In the genomic region with DNA sequence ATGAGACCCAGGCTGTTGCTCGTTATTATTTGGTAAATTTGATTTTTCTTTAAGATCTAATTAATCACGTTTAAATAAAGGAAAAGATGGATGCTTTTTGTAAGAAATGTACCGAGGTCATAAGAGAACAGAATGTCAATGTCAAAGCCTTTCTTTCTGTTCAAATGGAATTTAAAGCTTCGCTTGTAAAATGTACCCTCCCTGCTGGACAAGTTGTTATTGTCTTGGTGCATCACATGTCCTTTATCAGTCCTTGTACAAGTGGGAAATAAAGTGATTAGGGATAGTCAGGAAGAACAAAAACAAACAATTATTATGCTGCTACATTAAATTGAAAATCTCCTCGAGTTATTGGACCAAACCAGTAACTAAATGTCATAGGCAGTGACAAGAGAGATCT, we compare ENCODE assay signal across 15 cellular contexts.
DNase-seq lines count a peak whose midpoint lies in the region; TF ChIP-seq lines count a peak whose summit lies in the region.
"Had no signal": no experiment of that assay in that cellular context is flagged by ENCODE, and none has a peak within 500 bp of the region (broad histone marks: within the 10 kb centered on the region; RNA-seq: fewer than 3 reads in every experiment).

No MANE protein-coding gene starts in this region.

- H3K27ac ChIP-seq in cingulate gyrus (ENCODE audit: low read depth, low read length) (peak overlapping the region; percentile 11), coronary artery (no peak overlapping the region)
- H3K27ac ChIP-seq: BLaER1 treated with 17β-estradiol and CSF1 and Interleukin-3, amounts not matched to agents 10 nM and 100 nM had no signal

- TF ChIP-seq CTCF in coronary artery (IDR thresholded peaks at IDR 0.05), result no peak

- peak; percentile 45 for DNase-seq in SK-MEL-5 (ENCODE audit: low read depth, low spot score)
- DNase-seq in midbrain (lab: John Stamatoyannopoulos, UW), result peak; percentile 23
- no peak for DNase-seq in HEK293T (ENCODE audit: extremely low spot score)
- no peak for DNase-seq in NCI-H2081 treated with DMSO at 0.1 percent for 48 hours (lab: John Stamatoyannopoulos, UW)
- no peak for DNase-seq in coronary artery (ENCODE audit: low spot score)
- DNase-seq in NCI-H146 treated with DMSO at 0.1 percent for 48 hours (lab: John Stamatoyannopoulos, UW; ENCODE audit: unreplicated experiment), result no peak
- DNase-seq: 8988T; Calu3; CD8-positive, alpha-beta T cell; DMS79 treated with DMSO at 0.1 percent for 48 hours; GF-D8; GOT3; H7 had no signal

- POLR2A ChIA-PET in HEK293T (lab: Yijun Ruan, JAX), result no interaction called here

- CTCF ChIA-PET in HEK293T (lab: Yijun Ruan, JAX), result no interaction called here

- no peak overlapping the region for H3K4me3 ChIP-seq in coronary artery
- H3K4me3 ChIP-seq: BLaER1 treated with 17β-estradiol and CSF1 and Interleukin-3, amounts not matched to agents 10 nM and 100 nM had no signal

- in situ Hi-C loops in SK-MEL-5 (cut with HindIII; ENCODE audit: low pct_unique_long_range_greater_than_20kb, low sequenced_read_pairs), result no loop called here

TF ChIP-seq in HEK293T, 16 proteins besides CTCF, POLR2A, EP300 and RAD21:
- TF ChIP-seq ELF4 (IDR thresholded peaks at IDR 0.05) (no peak), LEF1 (IDR thresholded peaks at IDR 0.05; ENCODE audit: borderline replicate concordance) (no peak), CTBP1 (IDR thresholded peaks at IDR 0.05; ENCODE audit: borderline replicate concordance) (no peak), ZNF384 (IDR thresholded peaks at IDR 0.05) (no peak), FOXA1 (IDR thresholded peaks at IDR 0.05) (no peak), FOXM1 (IDR thresholded peaks at IDR 0.05; ENCODE audit: borderline replicate concordance) (no peak)
TF ChIP-seq in HEK293T: peak in this region for 0.

Comparison
In these comparisons a context has a peak if more than half of its experiments do, and no peak if none do; other contexts are left out.
1. DNase-seq: peak in SK-MEL-5 (single experiment) and midbrain (single experiment); none in HEK293T (single experiment), NCI-H2081 treated with DMSO at 0.1 percent for 48 hours (single experiment), coronary artery (single experiment) and NCI-H146 treated with DMSO at 0.1 percent for 48 hours (single experiment).